In genomic region chr17:57940653-57941329, GRCh38 we compare ENCODE assay signal across 1 cellular context.
A peak's percentile ranks its signal among the peaks of the same experiment; 100 is the strongest.
TF ChIP-seq lines count a peak whose summit lies in the region.

No MANE protein-coding gene starts in this region.

TF ChIP-seq in HEK293, 187 proteins besides CTCF, POLR2A, EP300 and RAD21 (continued from another document):
- TF ChIP-seq, protein P1, sequence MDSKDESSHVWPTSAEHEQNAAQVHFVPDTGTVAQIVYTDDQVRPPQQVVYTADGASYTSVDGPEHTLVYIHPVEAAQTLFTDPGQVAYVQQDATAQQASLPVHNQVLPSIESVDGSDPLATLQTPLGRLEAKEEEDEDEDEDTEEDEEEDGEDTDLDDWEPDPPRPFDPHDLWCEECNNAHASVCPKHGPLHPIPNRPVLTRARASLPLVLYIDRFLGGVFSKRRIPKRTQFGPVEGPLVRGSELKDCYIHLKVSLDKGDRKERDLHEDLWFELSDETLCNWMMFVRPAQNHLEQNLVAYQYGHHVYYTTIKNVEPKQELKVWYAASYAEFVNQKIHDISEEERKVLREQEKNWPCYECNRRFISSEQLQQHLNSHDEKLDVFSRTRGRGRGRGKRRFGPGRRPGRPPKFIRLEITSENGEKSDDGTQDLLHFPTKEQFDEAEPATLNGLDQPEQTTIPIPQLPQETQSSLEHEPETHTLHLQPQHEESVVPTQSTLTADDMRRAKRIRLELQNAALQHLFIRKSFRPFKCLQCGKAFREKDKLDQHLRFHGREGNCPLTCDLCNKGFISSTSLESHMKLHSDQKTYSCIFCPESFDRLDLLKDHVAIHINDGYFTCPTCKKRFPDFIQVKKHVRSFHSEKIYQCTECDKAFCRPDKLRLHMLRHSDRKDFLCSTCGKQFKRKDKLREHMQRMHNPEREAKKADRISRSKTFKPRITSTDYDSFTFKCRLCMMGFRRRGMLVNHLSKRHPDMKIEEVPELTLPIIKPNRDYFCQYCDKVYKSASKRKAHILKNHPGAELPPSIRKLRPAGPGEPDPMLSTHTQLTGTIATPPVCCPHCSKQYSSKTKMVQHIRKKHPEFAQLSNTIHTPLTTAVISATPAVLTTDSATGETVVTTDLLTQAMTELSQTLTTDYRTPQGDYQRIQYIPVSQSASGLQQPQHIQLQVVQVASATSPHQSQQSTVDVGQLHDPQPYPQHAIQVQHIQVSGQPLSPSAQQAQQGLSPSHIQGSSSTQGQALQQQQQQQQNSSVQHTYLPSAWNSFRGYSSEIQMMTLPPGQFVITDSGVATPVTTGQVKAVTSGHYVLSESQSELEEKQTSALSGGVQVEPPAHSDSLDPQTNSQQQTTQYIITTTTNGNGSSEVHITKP (tag by site-specific recombination; IDR thresholded peaks at IDR 0.05) = 0 out of 2 replicates have a peak, but pooled peaks have one; percentile 24
- TF ChIP-seq, protein P2, sequence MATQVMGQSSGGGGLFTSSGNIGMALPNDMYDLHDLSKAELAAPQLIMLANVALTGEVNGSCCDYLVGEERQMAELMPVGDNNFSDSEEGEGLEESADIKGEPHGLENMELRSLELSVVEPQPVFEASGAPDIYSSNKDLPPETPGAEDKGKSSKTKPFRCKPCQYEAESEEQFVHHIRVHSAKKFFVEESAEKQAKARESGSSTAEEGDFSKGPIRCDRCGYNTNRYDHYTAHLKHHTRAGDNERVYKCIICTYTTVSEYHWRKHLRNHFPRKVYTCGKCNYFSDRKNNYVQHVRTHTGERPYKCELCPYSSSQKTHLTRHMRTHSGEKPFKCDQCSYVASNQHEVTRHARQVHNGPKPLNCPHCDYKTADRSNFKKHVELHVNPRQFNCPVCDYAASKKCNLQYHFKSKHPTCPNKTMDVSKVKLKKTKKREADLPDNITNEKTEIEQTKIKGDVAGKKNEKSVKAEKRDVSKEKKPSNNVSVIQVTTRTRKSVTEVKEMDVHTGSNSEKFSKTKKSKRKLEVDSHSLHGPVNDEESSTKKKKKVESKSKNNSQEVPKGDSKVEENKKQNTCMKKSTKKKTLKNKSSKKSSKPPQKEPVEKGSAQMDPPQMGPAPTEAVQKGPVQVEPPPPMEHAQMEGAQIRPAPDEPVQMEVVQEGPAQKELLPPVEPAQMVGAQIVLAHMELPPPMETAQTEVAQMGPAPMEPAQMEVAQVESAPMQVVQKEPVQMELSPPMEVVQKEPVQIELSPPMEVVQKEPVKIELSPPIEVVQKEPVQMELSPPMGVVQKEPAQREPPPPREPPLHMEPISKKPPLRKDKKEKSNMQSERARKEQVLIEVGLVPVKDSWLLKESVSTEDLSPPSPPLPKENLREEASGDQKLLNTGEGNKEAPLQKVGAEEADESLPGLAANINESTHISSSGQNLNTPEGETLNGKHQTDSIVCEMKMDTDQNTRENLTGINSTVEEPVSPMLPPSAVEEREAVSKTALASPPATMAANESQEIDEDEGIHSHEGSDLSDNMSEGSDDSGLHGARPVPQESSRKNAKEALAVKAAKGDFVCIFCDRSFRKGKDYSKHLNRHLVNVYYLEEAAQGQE (tag by site-specific recombination; IDR thresholded peaks at IDR 0.05) = no peak
- TF ChIP-seq SCRT2 (tag by site-specific recombination; IDR thresholded peaks at IDR 0.05) (peak; percentile 88), HOXA7 (CRISPR knock-in tag; IDR thresholded peaks at IDR 0.05; ENCODE audit: borderline replicate concordance) (no peak), ZNF585B (tag by site-specific recombination; IDR thresholded peaks at IDR 0.05) (no peak), ZNF843 (tag by site-specific recombination; IDR thresholded peaks at IDR 0.05) (no peak), PRDM6 (tag by site-specific recombination; IDR thresholded peaks at IDR 0.05) (0 out of 2 replicates have a peak, but pooled peaks have one; percentile 21)
- TF ChIP-seq, protein P3, sequence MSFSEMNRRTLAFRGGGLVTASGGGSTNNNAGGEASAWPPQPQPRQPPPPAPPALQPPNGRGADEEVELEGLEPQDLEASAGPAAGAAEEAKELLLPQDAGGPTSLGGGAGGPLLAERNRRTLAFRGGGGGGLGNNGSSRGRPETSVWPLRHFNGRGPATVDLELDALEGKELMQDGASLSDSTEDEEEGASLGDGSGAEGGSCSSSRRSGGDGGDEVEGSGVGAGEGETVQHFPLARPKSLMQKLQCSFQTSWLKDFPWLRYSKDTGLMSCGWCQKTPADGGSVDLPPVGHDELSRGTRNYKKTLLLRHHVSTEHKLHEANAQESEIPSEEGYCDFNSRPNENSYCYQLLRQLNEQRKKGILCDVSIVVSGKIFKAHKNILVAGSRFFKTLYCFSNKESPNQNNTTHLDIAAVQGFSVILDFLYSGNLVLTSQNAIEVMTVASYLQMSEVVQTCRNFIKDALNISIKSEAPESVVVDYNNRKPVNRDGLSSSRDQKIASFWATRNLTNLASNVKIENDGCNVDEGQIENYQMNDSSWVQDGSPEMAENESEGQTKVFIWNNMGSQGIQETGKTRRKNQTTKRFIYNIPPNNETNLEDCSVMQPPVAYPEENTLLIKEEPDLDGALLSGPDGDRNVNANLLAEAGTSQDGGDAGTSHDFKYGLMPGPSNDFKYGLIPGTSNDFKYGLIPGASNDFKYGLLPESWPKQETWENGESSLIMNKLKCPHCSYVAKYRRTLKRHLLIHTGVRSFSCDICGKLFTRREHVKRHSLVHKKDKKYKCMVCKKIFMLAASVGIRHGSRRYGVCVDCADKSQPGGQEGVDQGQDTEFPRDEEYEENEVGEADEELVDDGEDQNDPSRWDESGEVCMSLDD (tag by site-specific recombination; IDR thresholded peaks at IDR 0.05) = no peak
